ENCODE assay signal across 8 cellular contexts in the genomic region with DNA sequence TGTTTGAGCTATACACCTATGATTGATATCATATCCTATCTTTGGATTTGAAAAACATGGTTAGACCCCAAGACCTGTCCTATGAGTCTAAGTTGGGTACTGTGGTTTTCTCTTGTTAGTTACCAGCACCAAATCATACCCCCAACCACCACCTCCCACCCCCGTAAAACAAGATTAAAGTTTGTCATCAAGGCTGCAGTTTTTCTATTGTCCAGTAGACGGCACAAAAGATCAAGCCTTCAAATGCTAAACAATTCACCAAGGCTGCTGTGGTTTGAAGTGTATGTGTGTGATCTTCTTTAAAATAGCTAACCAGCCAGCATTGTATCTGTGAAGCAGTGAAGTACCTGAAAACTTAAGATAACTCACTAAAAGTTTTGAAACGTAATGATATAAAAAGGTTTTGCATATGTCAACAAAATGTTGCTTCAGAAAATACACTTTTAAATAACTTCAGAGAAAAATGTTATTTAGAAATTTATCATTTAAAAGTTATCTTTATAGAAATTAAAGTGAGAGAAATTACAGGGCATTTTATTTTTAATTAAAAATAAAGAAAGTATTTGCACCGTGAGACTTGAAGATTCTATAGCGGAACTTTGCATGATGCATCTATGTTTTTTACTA. TPM values are rescaled to one million over a fixed set of nuclear protein-coding genes. Genes with fewer than 3 reads are reported as not detected.
DNase-seq lines count a peak whose midpoint lies in the region; ATAC-seq and TF ChIP-seq lines count a peak whose summit lies in the region.

No MANE protein-coding gene starts in this region.

- H3K4me3 ChIP-seq in DOHH2 (ENCODE audit: low read length), result no peak overlapping the region
- H3K4me3 ChIP-seq in muscle layer of colon (ENCODE audit: low read depth in 1 of 2, low read length in 2 of 2), result no peak overlapping the region

- peaks cover 57% of the 10 kb centered on the region for H3K27me3 Mint-ChIP-seq in chondrocyte (ENCODE audit: low read depth)

- H3K36me3 ChIP-seq in DOHH2 (ENCODE audit: control insufficient read depth, low read length) (no peaks in the 10 kb centered on the region), muscle layer of colon (ENCODE audit: insufficient read depth, low read length) (no peaks in the 10 kb centered on the region)

- H3K4me1 Mint-ChIP-seq in chondrocyte (ENCODE audit: low read depth), result peaks cover 31% of the 10 kb centered on the region

- H3K9me3 ChIP-seq in DOHH2 (ENCODE audit: control insufficient read depth, insufficient read depth, low read length) (no peaks in the 10 kb centered on the region), muscle layer of colon (ENCODE audit: low read length) (no peaks in the 10 kb centered on the region)

- no peaks in the 10 kb centered on the region for H3K9me2 ChIP-seq in DOHH2 (replicated peaks; ENCODE audit: control insufficient read depth, low read length)

- H3K27ac ChIP-seq in DOHH2 (ENCODE audit: low read depth, low read length) (no peak overlapping the region), muscle layer of colon (ENCODE audit: low read depth, low read length) (peak overlapping the region; percentile 86)

- no peak overlapping the region for H3K4me3 Mint-ChIP-seq in chondrocyte (ENCODE audit: unreplicated experiment)

- ATAC-seq in HG03280 (IDR thresholded peaks at IDR 0.05; ENCODE audit: unreplicated experiment) (peak; percentile 60), HG03175 (IDR thresholded peaks at IDR 0.05; ENCODE audit: unreplicated experiment) (no peak), GM19397 (IDR thresholded peaks at IDR 0.05; ENCODE audit: unreplicated experiment) (no peak), HG02938 (IDR thresholded peaks at IDR 0.05; ENCODE audit: unreplicated experiment) (no peak)

- H4K20me1 ChIP-seq in DOHH2 (ENCODE audit: control insufficient read depth, insufficient read depth, low read depth, low read length), result no peaks in the 10 kb centered on the region

- peak; percentile 81 for TF ChIP-seq CTCF in DOHH2 (IDR thresholded peaks at IDR 0.05; ENCODE audit: low read depth, low read length, poor library complexity, severe bottlenecking)
- peak; percentile 93 for TF ChIP-seq CTCF in chondrocyte (IDR thresholded peaks at IDR 0.05)

- no peak overlapping the region for H3K27ac Mint-ChIP-seq in chondrocyte (ENCODE audit: unreplicated experiment)

- H3K79me2 ChIP-seq in DOHH2 (ENCODE audit: control insufficient read depth, low read length), result no peaks in the 10 kb centered on the region

- H3K4me1 ChIP-seq in DOHH2 (ENCODE audit: control insufficient read depth, low read length) (peaks cover 3% of the 10 kb centered on the region), muscle layer of colon (ENCODE audit: insufficient read depth, low read length) (peaks cover 29% of the 10 kb centered on the region)

- peak overlapping the region; percentile 13 for H3K9ac ChIP-seq in muscle layer of colon (ENCODE audit: low read length)

- no peak overlapping the region for H3K4me2 ChIP-seq in DOHH2 (ENCODE audit: low read length)

- DNase-seq in NCI-H748 treated with DMSO at 0.1 percent for 48 hours (lab: John Stamatoyannopoulos, UW) (peak; percentile 16), chondrocyte (ENCODE audit: low spot score) (no peak)

- H3F3A ChIP-seq in DOHH2 (ENCODE audit: control insufficient read depth, insufficient read depth), result no peaks in the 10 kb centered on the region

- peaks cover 13% of the 10 kb centered on the region for H3K27me3 ChIP-seq in DOHH2 (ENCODE audit: control insufficient read depth, low read length)
- H3K27me3 ChIP-seq in muscle layer of colon (ENCODE audit: control insufficient read depth in 1 of 2, insufficient read depth in 2 of 2, low read length in 2 of 2), result peaks cover 0 to 4% of the 10 kb centered on the region in 2 donors

- no peaks in the 10 kb centered on the region for H3K36me3 Mint-ChIP-seq in chondrocyte (ENCODE audit: low read depth)

- no peaks in the 10 kb centered on the region for H3K9me3 Mint-ChIP-seq in chondrocyte (ENCODE audit: low read depth)

RNA-seq across cellular contexts. Expression of a gene that starts 5.8 kb away (rescaled TPM):
- total RNA-seq in chondrocyte, result 1.1 to 18.5 TPM (median 16.9 TPM) in 3 replicates
